ENCODE assay signal across 1 cellular context in genomic region chr13:93225610-93226009, GRCh38.
TF ChIP-seq lines count a peak whose summit lies in the region.

No MANE protein-coding gene starts in this region.

TF ChIP-seq in GM23338, 12 proteins besides CTCF, POLR2A, EP300 and RAD21:
- no peak for TF ChIP-seq ZNF462 (CRISPR knock-in tag; IDR thresholded peaks at IDR 0.05)
- no peak for TF ChIP-seq ZNF114 (CRISPR knock-in tag; IDR thresholded peaks at IDR 0.05)
- TF ChIP-seq NANOG (IDR thresholded peaks at IDR 0.05; ENCODE audit: borderline replicate concordance) = no peak
- TF ChIP-seq ETS1 (IDR thresholded peaks at IDR 0.05) = no peak
- no peak for TF ChIP-seq STAT1 (IDR thresholded peaks at IDR 0.05; ENCODE audit: unreplicated experiment)
- no peak for TF ChIP-seq ZNF331 (CRISPR knock-in tag; IDR thresholded peaks at IDR 0.05; ENCODE audit: low read depth)
- no peak for TF ChIP-seq CREB1 (CRISPR knock-in tag; IDR thresholded peaks at IDR 0.05; ENCODE audit: low read depth)
- no peak for TF ChIP-seq EZH2 (IDR thresholded peaks at IDR 0.05; ENCODE audit: low read depth, unreplicated experiment)
- TF ChIP-seq POLR2AphosphoS5 (IDR thresholded peaks at IDR 0.05; ENCODE audit: low read depth) = no peak
- no peak for TF ChIP-seq EZH2phosphoT487 (IDR thresholded peaks at IDR 0.05; ENCODE audit: unreplicated experiment)
- no peak for TF ChIP-seq JUNB (IDR thresholded peaks at IDR 0.05; ENCODE audit: unreplicated experiment)
TF ChIP-seq in GM23338: peak in this region for 0.
